8 cellular contexts compared by ENCODE assay signal in the genomic region with DNA sequence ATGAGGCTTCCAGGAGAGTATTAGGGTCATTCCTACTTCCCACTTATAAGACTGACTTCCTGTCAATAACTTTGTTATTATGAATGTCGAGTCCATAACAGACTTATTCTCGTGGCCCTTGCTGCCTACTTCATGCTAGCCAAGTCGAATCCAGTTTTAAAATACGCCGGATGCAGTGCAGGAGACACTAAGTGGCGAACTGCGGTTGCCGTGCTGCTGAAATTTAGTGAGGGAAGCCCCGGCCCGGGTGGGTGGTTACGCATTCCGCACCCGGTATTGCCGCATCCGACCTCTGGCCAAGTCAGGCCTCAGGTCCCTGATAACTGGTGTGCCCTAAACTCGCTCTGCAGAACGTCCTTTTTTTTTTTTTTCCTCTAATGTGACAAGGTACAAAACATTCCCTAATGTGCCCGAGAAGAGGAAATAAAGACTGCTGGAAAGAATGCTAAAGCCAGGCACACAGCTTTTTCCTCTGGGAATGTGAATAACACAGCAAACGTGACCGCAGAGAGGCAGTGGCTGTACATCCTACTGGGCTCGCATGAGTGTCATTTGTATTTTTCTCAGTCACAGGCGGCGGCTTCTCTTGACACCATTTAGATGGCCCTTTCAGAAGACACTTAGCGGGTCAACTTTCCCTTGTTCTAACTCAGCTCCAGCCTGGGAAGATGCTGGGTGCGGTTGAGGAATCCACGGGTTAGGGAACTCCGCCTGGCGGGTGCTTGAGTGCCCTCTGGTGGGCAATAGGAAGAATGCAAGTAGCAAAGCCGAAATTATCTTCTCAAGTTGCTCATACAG. TPM values are rescaled to one million over a fixed set of nuclear protein-coding genes. Genes with fewer than 3 reads are reported as not detected.
DNase-seq lines count a peak whose midpoint lies in the region; ATAC-seq and TF ChIP-seq lines count a peak whose summit lies in the region.

No MANE protein-coding gene starts in this region.

- POLR2A ChIA-PET in CD8-positive, alpha-beta T cell (lab: Charles Lee), result interaction anchor here (1.5 kb wide), 1 partner anchor 52 kb away, joined by 4 read pairs; no protein-coding TSS in a partner anchor

- peak overlapping the region; percentile 41 for H3K4me3 ChIP-seq in CD8-positive, alpha-beta T cell (ENCODE audit: low read depth, low read length)
- H3K4me3 ChIP-seq in right lobe of liver, result peak overlapping the region; percentile 13 to 40 (median 19)

- peaks cover 39% of the 10 kb centered on the region for H3K4me1 Mint-ChIP-seq in CD8-positive, alpha-beta T cell (ENCODE audit: low read depth)

- H3K27ac Mint-ChIP-seq in CD8-positive, alpha-beta T cell, result no peak overlapping the region

- H3K27ac ChIP-seq in CD8-positive, alpha-beta T cell (ENCODE audit: low read depth, low read length), result no peak overlapping the region
- peak overlapping the region; percentile 69 to 96 (median 96) for H3K27ac ChIP-seq in right lobe of liver

- H3K9me3 Mint-ChIP-seq in CD8-positive, alpha-beta T cell, result no peaks in the 10 kb centered on the region

- no peaks in the 10 kb centered on the region for H3K27me3 Mint-ChIP-seq in CD8-positive, alpha-beta T cell (ENCODE audit: low read depth)

- H3K9me3 ChIP-seq in CD8-positive, alpha-beta T cell (ENCODE audit: low read length), result no peaks in the 10 kb centered on the region
- no peaks in the 10 kb centered on the region for H3K9me3 ChIP-seq in right lobe of liver

- TF ChIP-seq POLR2A in right lobe of liver (IDR thresholded peaks at IDR 0.05), result peak; percentile 46

- H3K27me3 ChIP-seq in CD8-positive, alpha-beta T cell (ENCODE audit: insufficient read depth, low read length), result no peaks in the 10 kb centered on the region
- no peaks in the 10 kb centered on the region for H3K27me3 ChIP-seq in right lobe of liver

- peak; percentile 78 for ATAC-seq in CD8-positive, alpha-beta T cell
- ATAC-seq in GM19463 (IDR thresholded peaks at IDR 0.05; ENCODE audit: unreplicated experiment) (peak; percentile 65), right lobe of liver (peak; percentile 66 to 72 (median 70))

- CTCF ChIA-PET in CD8-positive, alpha-beta T cell (lab: Charles Lee), result interaction anchor here (0.6 to 1.4 kb wide), 24 partner anchors 8 to 1538 kb away, joined by 3 to 5 read pairs (median 3); no protein-coding TSS in a partner anchor

- H3K36me3 Mint-ChIP-seq in CD8-positive, alpha-beta T cell, result no peaks in the 10 kb centered on the region

- peak; percentile 98 for TF ChIP-seq CTCF in CD8-positive, alpha-beta T cell (IDR thresholded peaks at IDR 0.05)
- TF ChIP-seq CTCF in right lobe of liver (IDR thresholded peaks at IDR 0.05), result peak; percentile 88 to 98 (median 96)

- intact Hi-C loops in CD8-positive, alpha-beta T cell (cut with DNase I, micrococcal nuclease), result loop anchor here (1.0 to 10.0 kb wide), 8 partner anchors 145 to 1415 kb away; partner anchors contain the start of gene CHD9 (in 1 of the 2)
- intact Hi-C loops in right lobe of liver (cut with DNase I), result loop anchor here in 1 of 2 donors (10.0 kb wide), 1 partner anchor 75 kb away; the partner anchor contains the start of gene RBL2

- peak overlapping the region; percentile 58 for H3K4me3 Mint-ChIP-seq in CD8-positive, alpha-beta T cell

- DNase-seq in CD8-positive, alpha-beta T cell, result peak in 6 of 7 experiments; percentile 31 to 78 (median 50)
- DNase-seq in NCI-H1105 treated with DMSO at 0.1 percent for 48 hours (lab: John Stamatoyannopoulos, UW), result peak; percentile 45
- DNase-seq in activated CD4-positive, CD25-positive, alpha-beta regulatory T cell treated with anti-CD3 and anti-CD28 coated beads, Interleukin-2, amount 50 U/mL, for 72 hours, result peak; percentile 53
- DNase-seq in dermis blood vessel endothelial cell, result peak; percentile 92
- peak; percentile 82 to 90 (median 85) for DNase-seq in right lobe of liver
- DNase-seq in stimulated activated CD8-positive, alpha-beta memory T cell treated with anti-CD3 and anti-CD28 coated beads, Interleukin-4, amount 100 ng/mL, for 48 hours, result peak; percentile 57
- no peak for DNase-seq in mesenteric fat pad (ENCODE audit: low spot score)

- no peaks in the 10 kb centered on the region for H3K36me3 ChIP-seq in CD8-positive, alpha-beta T cell (ENCODE audit: insufficient read depth, low read length)
- H3K36me3 ChIP-seq in right lobe of liver, result no peaks in the 10 kb centered on the region

- peaks cover 17% of the 10 kb centered on the region for H3K4me1 ChIP-seq in CD8-positive, alpha-beta T cell (ENCODE audit: insufficient read depth, low read length)
- H3K4me1 ChIP-seq in right lobe of liver, result peaks cover 0 to 37% (median 18%) of the 10 kb centered on the region in 4 donors

- WGBS in right lobe of liver (ENCODE audit: insufficient coverage, low coverage, low lambda C conversion rate, missing lambda C conversion rate), result 10% methylated on average over 29 of the region's 29 CpGs

RNA-seq across cellular contexts. Expression of gene AKTIP, which starts 7.1 kb away (rescaled TPM):
- 10 to 100 TPM; 56.4 to 63.4 TPM for total RNA-seq in CD8-positive, alpha-beta T cell
- total RNA-seq in dermis blood vessel endothelial cell, result 49.0 and 56.4 TPM in 2 replicates
- total RNA-seq in right lobe of liver, result 10 to 100 TPM; 23.3 to 42.4 (median 26.5) TPM
- 50.4 TPM for total RNA-seq in mesenteric fat pad
